In the genomic region with DNA sequence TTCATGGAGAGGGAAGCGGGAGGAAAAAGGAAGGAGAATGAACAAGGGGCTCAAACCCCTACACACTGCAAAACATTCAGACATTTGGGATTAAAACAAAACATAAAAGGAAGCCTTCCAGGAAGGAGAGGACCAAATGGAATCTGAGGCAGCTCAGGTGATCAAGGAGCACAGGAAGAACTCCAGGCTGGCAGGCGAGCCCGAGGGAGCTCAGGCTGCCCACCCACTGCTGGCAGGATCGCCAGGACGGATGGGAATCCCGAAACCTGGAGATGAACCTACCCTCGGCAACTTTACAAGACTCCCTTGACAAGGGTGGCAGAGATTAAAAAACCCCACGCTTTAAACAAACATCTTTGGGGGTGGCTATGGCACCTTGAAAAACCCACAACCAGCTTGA, we compare ENCODE assay signal across 12 cellular contexts. TPM values are rescaled to one million over a fixed set of nuclear protein-coding genes. Genes with fewer than 3 reads are reported as not detected.
DNase-seq lines count a peak whose midpoint lies in the region; ATAC-seq, FAIRE-seq and TF ChIP-seq lines count a peak whose summit lies in the region.
"Had no signal": no experiment of that assay in that cellular context is flagged by ENCODE, and none has a peak within 500 bp of the region (broad histone marks: within the 10 kb centered on the region; RNA-seq: fewer than 3 reads in every experiment).

No MANE protein-coding gene starts in this region.

- peaks cover 0 to 17% of the 10 kb centered on the region in 2 experiments; a peak in 1 of 4 replicates for H3K79me2 ChIP-seq in H1 (ENCODE audit: control insufficient read depth in 1 of 2, insufficient read depth in 2 of 2, low read length in 2 of 2)

- no peaks in the 10 kb centered on the region for H3K23me2 ChIP-seq in H1 (ENCODE audit: low read depth, low read length)

- H3K27me3 ChIP-seq in Panc1 (ENCODE audit: control insufficient read depth, insufficient read depth, low read length) (no peaks in the 10 kb centered on the region), H1 (replicated peaks in 1 of 4; ENCODE audit: control insufficient read depth in 3 of 4, extremely low read depth in 1 of 4, insufficient read depth in 3 of 4, low read length in 3 of 4) (no peaks in the 10 kb centered on the region), rectal smooth muscle tissue (ENCODE audit: control insufficient read depth, insufficient read depth, low read length) (no peaks in the 10 kb centered on the region)

- H3K9me3 ChIP-seq in Panc1 (ENCODE audit: control insufficient read depth, insufficient read depth, low read depth, low read length) (no peaks in the 10 kb centered on the region), H1 (ENCODE audit: insufficient read depth in 2 of 2, low read depth in 1 of 2, low read length in 1 of 2) (no peaks in the 10 kb centered on the region)

- H4K91ac ChIP-seq in H1 (replicated peaks; ENCODE audit: insufficient read length, low read length), result no peak overlapping the region

- POLR2A ChIA-PET in Panc1 (lab: Charles Lee), result no interaction called here
- POLR2A ChIA-PET in H1 (lab: Charles Lee; ENCODE audit: partially characterized antibody), result interaction anchor here (0.6 to 42.9 kb wide), 6 partner anchors 1 to 76 kb away, joined by 3 to 1087 read pairs (median 4); partner anchors contain the start of genes PYGM, RASGRP2 and SF1

- CTCF ChIA-PET in Panc1 (lab: Charles Lee) (interaction anchor here (0.5 kb wide), 1 partner anchor 13 kb away, joined by 5 read pairs; no protein-coding TSS in a partner anchor), H1 (lab: Charles Lee; ENCODE audit: partially characterized antibody) (interaction anchor here (0.8 to 23.6 kb wide), 5 partner anchors 10 to 65 kb away, joined by 3 to 376 read pairs (median 3); partner anchors contain the start of gene RASGRP2)

- H3K4ac ChIP-seq in H1 (replicated peaks; ENCODE audit: insufficient read length, low read depth, low read length), result no peak overlapping the region

- no peak overlapping the region for H2BK12ac ChIP-seq in H1 (ENCODE audit: low read depth, low read length)

- intact Hi-C loops in Panc1 (cut with micrococcal nuclease; ENCODE audit: unreplicated experiment), result no loop called here

- no peak overlapping the region for H2BK20ac ChIP-seq in H1 (ENCODE audit: low read length)

- no peak for ATAC-seq in Panc1

- H2BK120ac ChIP-seq in H1 (replicated peaks; ENCODE audit: low read depth, low read length), result no peak overlapping the region

- peaks cover 3% of the 10 kb centered on the region for H3K79me1 ChIP-seq in H1 (ENCODE audit: low read depth, low read length)

- no peak for TF ChIP-seq RAD21 in H1 (IDR thresholded peaks at IDR 0.05 in 1 of 2, conservative IDR thresholded peaks at IDR 0.05 in 1 of 2; ENCODE audit: low read depth in 2 of 2, low read length in 2 of 2)

- H3K36me3 ChIP-seq in Panc1 (ENCODE audit: control insufficient read depth, insufficient read depth, low read length), result peaks cover 34% of the 10 kb centered on the region
- H3K36me3 ChIP-seq in H1 (ENCODE audit: control insufficient read depth in 2 of 4, insufficient read depth in 4 of 4, low read length in 3 of 4), result peaks cover 37 to 62% (median 51%) of the 10 kb centered on the region in 4 experiments
- H3K36me3 ChIP-seq in rectal smooth muscle tissue (ENCODE audit: control insufficient read depth, insufficient read depth, low read length), result peaks cover 54% of the 10 kb centered on the region

- H3K4me1 ChIP-seq in Panc1 (ENCODE audit: control insufficient read depth, insufficient read depth, low read length) (peaks cover 26% of the 10 kb centered on the region), H1 (replicated peaks in 1 of 4; ENCODE audit: control insufficient read depth in 3 of 4, insufficient read depth in 4 of 4, low read length in 3 of 4) (peaks cover 26 to 64% (median 55%) of the 10 kb centered on the region in 4 experiments), rectal smooth muscle tissue (ENCODE audit: control insufficient read depth, insufficient read depth, low read length) (peaks cover 41% of the 10 kb centered on the region)

- no peak for TF ChIP-seq EP300 in H1 (IDR thresholded peaks at IDR 0.05; ENCODE audit: borderline replicate concordance in 1 of 2, low read depth in 2 of 2, low read length in 2 of 2)

- FAIRE-seq in H1 (lab: Jason Lieb, UNC) (no peak), frontal cortex (lab: Jason Lieb, UNC) (no peak)
- FAIRE-seq: A204.1, islet of Langerhans had no signal

- H3K36me3 Mint-ChIP-seq in T-helper 1 cell treated with Interleukin-12 subunit alpha and Interleukin-12 subunit beta and Interleukin-4 antibody, amounts not matched to agents 30 μg/mL and 1 μg/mL, for 36 hours (ENCODE audit: low read depth), result peaks cover 75% of the 10 kb centered on the region

- no peak for DNase-seq in T-helper 1 cell
- no peak for DNase-seq in Panc1 (ENCODE audit: low read depth, low spot score)
- DNase-seq in H1 (ENCODE audit: low read depth in 1 of 2, low spot score in 2 of 2), result no peak
- no peak for DNase-seq in stimulated activated CD4-positive, alpha-beta T cell treated with anti-CD3 and anti-CD28 coated beads, Interleukin-2, amount 100 ng/mL, for 48 hours
- DNase-seq in frontal cortex (ENCODE audit: low spot score in 2 of 2), result no peak
- DNase-seq in NCI-H524 (lab: John Stamatoyannopoulos, UW), result no peak
- DNase-seq: GDM1, NCI-H226 had no signal

- H2BK15ac ChIP-seq in H1 (ENCODE audit: low read length), result no peak overlapping the region

- H3K18ac ChIP-seq in H1 (ENCODE audit: extremely low read depth, low read length), result peak overlapping the region; percentile 34; the same call in 1 of the 2 replicates

- TF ChIP-seq CTCF in Panc1 (IDR thresholded peaks at IDR 0.05), result no peak
- no peak for TF ChIP-seq CTCF in H1 (IDR thresholded peaks at IDR 0.05; ENCODE audit: control extremely low read depth in 1 of 3, insufficient read depth in 1 of 3, low read depth in 1 of 3, low read length in 3 of 3)

- no peaks in the 10 kb centered on the region for H3K27me3 Mint-ChIP-seq in T-helper 1 cell treated with Interleukin-12 subunit alpha and Interleukin-12 subunit beta and Interleukin-4 antibody, amounts not matched to agents 30 μg/mL and 1 μg/mL, for 36 hours (ENCODE audit: low read depth)

- no peak overlapping the region for H2AK5ac ChIP-seq in H1 (ENCODE audit: low read depth, low read length)

- H3K14ac ChIP-seq in H1 (ENCODE audit: insufficient read length), result no peak overlapping the region

- H3K56ac ChIP-seq in H1 (replicated peaks; ENCODE audit: insufficient read length, low read depth, low read length), result no peak overlapping the region

- H3K9ac ChIP-seq in H1 (replicated peaks in 1 of 4; ENCODE audit: extremely low read depth in 1 of 4, low read depth in 3 of 4, low read length in 3 of 4), result no peak overlapping the region
- no peak overlapping the region for H3K9ac ChIP-seq in rectal smooth muscle tissue (ENCODE audit: low read length)

- H3K4me3 ChIP-seq in Panc1 (ENCODE audit: low read depth in 2 of 2, low read length in 2 of 2) (no peak overlapping the region), H1 (ENCODE audit: extremely low read depth in 1 of 4, insufficient read depth in 2 of 4, low read depth in 3 of 4, low read length in 4 of 4) (no peak overlapping the region), rectal smooth muscle tissue (ENCODE audit: low read length) (no peak overlapping the region)

- H3K4me1 Mint-ChIP-seq in T-helper 1 cell treated with Interleukin-12 subunit alpha and Interleukin-12 subunit beta and Interleukin-4 antibody, amounts not matched to agents 30 μg/mL and 1 μg/mL, for 36 hours (ENCODE audit: low read depth), result peaks cover 70% of the 10 kb centered on the region

- H2BK5ac ChIP-seq in H1 (ENCODE audit: low read depth, low read length), result peak overlapping the region; percentile 45; the same call in 1 of the 2 replicates

- TSS peak; percentile 76 for BruUV-seq in Panc1 (replicated peaks; lab: Mats Ljungman, UMichigan)

- peak overlapping the region; percentile 15 to 70; a peak in 1 of 4 replicates for H3K4me2 ChIP-seq in H1 (ENCODE audit: insufficient read depth in 1 of 2, low read depth in 2 of 2, low read length in 2 of 2)

- H4K20me1 ChIP-seq in H1 (replicated peaks in 1 of 2; ENCODE audit: control insufficient read depth in 1 of 2, insufficient read depth in 2 of 2, low read length in 2 of 2), result peaks cover 21 to 24% of the 10 kb centered on the region in 2 experiments

- H3K27ac ChIP-seq in Panc1 (ENCODE audit: low read length) (0 out of 2 replicates have a peak overlapping the region, but pooled peaks have one; percentile 24), H1 (ENCODE audit: low read depth, low read length) (no peak overlapping the region), rectal smooth muscle tissue (ENCODE audit: low read depth, low read length) (peak overlapping the region; percentile 87)

- H4K5ac ChIP-seq in H1 (ENCODE audit: insufficient read length, low read depth, low read length), result no peak overlapping the region

- 91% methylated on average over 8 of the region's 8 CpGs; no CpG with 5 or more reads in 1 of the 2 experiments for WGBS in H1 (ENCODE audit: extremely low coverage in 1 of 2, insufficient coverage in 1 of 2, insufficient read length in 1 of 2, insufficient replicate concordance in 2 of 2, low coverage in 1 of 2, low lambda C conversion rate in 2 of 2, missing lambda C conversion rate in 1 of 2), 2 experiments

- no peak overlapping the region for H2AFZ ChIP-seq in H1 (ENCODE audit: low read length)

- H3K9me3 Mint-ChIP-seq in T-helper 1 cell treated with Interleukin-12 subunit alpha and Interleukin-12 subunit beta and Interleukin-4 antibody, amounts not matched to agents 30 μg/mL and 1 μg/mL, for 36 hours, result no peaks in the 10 kb centered on the region

- in situ Hi-C loops in Panc1 (cut with HindIII; ENCODE audit: low pct_unique_long_range_greater_than_20kb, low sequenced_read_pairs), result no loop called here

- TF ChIP-seq POLR2A in H1 (IDR thresholded peaks at IDR 0.05; ENCODE audit: control extremely low read depth in 1 of 2, low read depth in 2 of 2, low read length in 2 of 2), result no peak

- H3K23ac ChIP-seq in H1 (ENCODE audit: insufficient read length), result no peak overlapping the region

- H4K8ac ChIP-seq in H1 (ENCODE audit: extremely low read depth, insufficient read depth, low read length), result no peak overlapping the region

- H3K4me3 Mint-ChIP-seq in T-helper 1 cell treated with Interleukin-12 subunit alpha and Interleukin-12 subunit beta and Interleukin-4 antibody, amounts not matched to agents 30 μg/mL and 1 μg/mL, for 36 hours, result peak overlapping the region; percentile 89

- H3K27ac Mint-ChIP-seq in T-helper 1 cell treated with Interleukin-12 subunit alpha and Interleukin-12 subunit beta and Interleukin-4 antibody, amounts not matched to agents 30 μg/mL and 1 μg/mL, for 36 hours, result peak overlapping the region; percentile 96

RNA-seq across cellular contexts. Expression of gene PYGM, which starts 5.0 kb away (rescaled TPM):
- total RNA-seq in Panc1 (2021; ENCODE audit: unreplicated experiment) (0.39 TPM), frontal cortex (0.82 TPM)
- 0.34 TPM for polyA plus RNA-seq in Panc1 (2012; ENCODE audit: insufficient read length)
- total RNA-seq in H1 (2021; fragmentation: NEBNext Ultra II Directional; extraction: Animal tissue kit (Norgen Biotek cat#: 25700)), result 9.6 and 9.7 TPM in 2 replicates
- polyA plus RNA-seq in H1 (2011; rRNA removed), result 10.0 and 15.2 TPM in 2 replicates
- 10.4 TPM for polyA plus RNA-seq in H1 (2011; cell fraction: cytosol; rRNA removed)
- polyA plus RNA-seq in H1 (2011; cell fraction: nucleus; rRNA removed), result 20.9 TPM
- polyA plus RNA-seq in H1 (2012, experiment 1 of 2), result 9.2 to 15.4 TPM (median 13.0 TPM) in 4 replicates
- polyA plus RNA-seq in H1 (2012, experiment 2 of 2), result 11.5 TPM
- polyA plus RNA-seq in H1 (2013, experiment 1 of 2), result 6.9 TPM
- 6.3 TPM for polyA plus RNA-seq in H1 (2013, experiment 2 of 2)
- polyA minus RNA-seq in H1 (2011; rRNA and poly(A)+ RNA removed), result 13.2 and 16.4 TPM in 2 replicates
- polyA minus RNA-seq in H1 (2011; cell fraction: cytosol; rRNA and poly(A)+ RNA removed), result 12.3 TPM
- polyA minus RNA-seq in H1 (2011; cell fraction: nucleus; rRNA and poly(A)+ RNA removed), result 5.4 TPM

RNA-seq across cellular contexts. Expression of gene SF1, which starts 13.6 kb away (rescaled TPM):
- total RNA-seq in Panc1 (2021; ENCODE audit: unreplicated experiment), result 360 TPM
- polyA plus RNA-seq in Panc1 (2012; ENCODE audit: insufficient read length), result 296 TPM
- total RNA-seq in H1 (2021; fragmentation: NEBNext Ultra II Directional; extraction: Animal tissue kit (Norgen Biotek cat#: 25700)), result 353 and 365 TPM in 2 replicates
- 72.7 and 110 TPM in 2 replicates for polyA plus RNA-seq in H1 (2011; rRNA removed)
- 70.0 TPM for polyA plus RNA-seq in H1 (2011; cell fraction: cytosol; rRNA removed)
- 197 TPM for polyA plus RNA-seq in H1 (2011; cell fraction: nucleus; rRNA removed)
- 259 to 328 TPM (median 273 TPM) in 4 replicates for polyA plus RNA-seq in H1 (2012, experiment 1 of 2)
- 150 TPM for polyA plus RNA-seq in H1 (2012, experiment 2 of 2)
- polyA plus RNA-seq in H1 (2013, experiment 1 of 2), result 194 TPM
- 181 TPM for polyA plus RNA-seq in H1 (2013, experiment 2 of 2)
- polyA minus RNA-seq in H1 (2011; rRNA and poly(A)+ RNA removed), result 75.9 and 88.7 TPM in 2 replicates
- polyA minus RNA-seq in H1 (2011; cell fraction: cytosol; rRNA and poly(A)+ RNA removed), result 107 TPM
- 210 TPM for polyA minus RNA-seq in H1 (2011; cell fraction: nucleus; rRNA and poly(A)+ RNA removed)
- 62.4 TPM for total RNA-seq in frontal cortex

RNA-seq across cellular contexts. Expression of gene RASGRP2, which starts 20.8 kb away (rescaled TPM):
- total RNA-seq in Panc1 (2021; ENCODE audit: unreplicated experiment), result 3.7 TPM
- 8.0 TPM for polyA plus RNA-seq in Panc1 (2012; ENCODE audit: insufficient read length)
- 37.9 and 40.6 TPM in 2 replicates for total RNA-seq in H1 (2021; fragmentation: NEBNext Ultra II Directional; extraction: Animal tissue kit (Norgen Biotek cat#: 25700))
- 45.7 and 50.4 TPM in 2 replicates for polyA plus RNA-seq in H1 (2011; rRNA removed)
- 41.1 TPM for polyA plus RNA-seq in H1 (2011; cell fraction: cytosol; rRNA removed)
- polyA plus RNA-seq in H1 (2011; cell fraction: nucleus; rRNA removed), result 127 TPM
- polyA plus RNA-seq in H1 (2012, experiment 1 of 2), result 30.1 to 58.0 TPM (median 54.6 TPM) in 4 replicates
- 31.1 TPM for polyA plus RNA-seq in H1 (2012, experiment 2 of 2)
- polyA plus RNA-seq in H1 (2013, experiment 1 of 2), result 33.0 TPM
- 34.6 TPM for polyA plus RNA-seq in H1 (2013, experiment 2 of 2)
- polyA minus RNA-seq in H1 (2011; rRNA and poly(A)+ RNA removed), result 14.8 and 18.9 TPM in 2 replicates
- polyA minus RNA-seq in H1 (2011; cell fraction: cytosol; rRNA and poly(A)+ RNA removed), result 12.3 TPM
- 24.8 TPM for polyA minus RNA-seq in H1 (2011; cell fraction: nucleus; rRNA and poly(A)+ RNA removed)
- total RNA-seq in frontal cortex, result 24.9 TPM

RNA-seq across cellular contexts. Expression of gene MAP4K2, which starts 38.3 kb away (rescaled TPM):
- total RNA-seq in Panc1 (2021; ENCODE audit: unreplicated experiment) (46.4 TPM), frontal cortex (7.3 TPM)
- 57.8 TPM for polyA plus RNA-seq in Panc1 (2012; ENCODE audit: insufficient read length)
- total RNA-seq in H1 (2021; fragmentation: NEBNext Ultra II Directional; extraction: Animal tissue kit (Norgen Biotek cat#: 25700)), result 20.7 and 24.0 TPM in 2 replicates
- 20.1 and 25.3 TPM in 2 replicates for polyA plus RNA-seq in H1 (2011; rRNA removed)
- 22.2 TPM for polyA plus RNA-seq in H1 (2011; cell fraction: cytosol; rRNA removed)
- polyA plus RNA-seq in H1 (2011; cell fraction: nucleus; rRNA removed), result 54.2 TPM
- polyA plus RNA-seq in H1 (2012, experiment 1 of 2), result 14.0 to 19.1 TPM (median 15.9 TPM) in 4 replicates
- 12.9 TPM for polyA plus RNA-seq in H1 (2012, experiment 2 of 2)
- 11.2 TPM for polyA plus RNA-seq in H1 (2013, experiment 1 of 2)
- 12.0 TPM for polyA plus RNA-seq in H1 (2013, experiment 2 of 2)
- 18.5 and 20.3 TPM in 2 replicates for polyA minus RNA-seq in H1 (2011; rRNA and poly(A)+ RNA removed)
- 11.0 TPM for polyA minus RNA-seq in H1 (2011; cell fraction: cytosol; rRNA and poly(A)+ RNA removed)
- polyA minus RNA-seq in H1 (2011; cell fraction: nucleus; rRNA and poly(A)+ RNA removed), result 11.6 TPM

RNA-seq across cellular contexts. Expression of gene NRXN2, which starts 41.8 kb away (rescaled TPM):
- total RNA-seq in Panc1 (2021; ENCODE audit: unreplicated experiment) (0.15 TPM), frontal cortex (204 TPM)
- polyA plus RNA-seq in Panc1 (2012; ENCODE audit: insufficient read length), result 0.29 TPM
- 11.4 and 11.5 TPM in 2 replicates for total RNA-seq in H1 (2021; fragmentation: NEBNext Ultra II Directional; extraction: Animal tissue kit (Norgen Biotek cat#: 25700))
- polyA plus RNA-seq in H1 (2011; rRNA removed), result 1.3 and 5.7 TPM in 2 replicates
- 2.4 TPM for polyA plus RNA-seq in H1 (2011; cell fraction: cytosol; rRNA removed)
- 7.0 TPM for polyA plus RNA-seq in H1 (2011; cell fraction: nucleus; rRNA removed)
- polyA plus RNA-seq in H1 (2012, experiment 1 of 2), result 6.8 to 12.4 TPM (median 9.6 TPM) in 4 replicates
- 4.9 TPM for polyA plus RNA-seq in H1 (2012, experiment 2 of 2)
- 11.2 TPM for polyA plus RNA-seq in H1 (2013, experiment 1 of 2)
- polyA plus RNA-seq in H1 (2013, experiment 2 of 2), result 12.9 TPM
- polyA minus RNA-seq in H1 (2011; rRNA and poly(A)+ RNA removed), result 10.7 and 12.0 TPM in 2 replicates
- 8.7 TPM for polyA minus RNA-seq in H1 (2011; cell fraction: cytosol; rRNA and poly(A)+ RNA removed)
- 10.3 TPM for polyA minus RNA-seq in H1 (2011; cell fraction: nucleus; rRNA and poly(A)+ RNA removed)
